ENCODE assay signal across 21 cellular contexts in genomic region chr3:53731934-53732624, GRCh38.
A peak's percentile ranks its signal among the peaks of the same experiment; 100 is the strongest.
DNase-seq lines count a peak whose midpoint lies in the region; ATAC-seq, FAIRE-seq and TF ChIP-seq lines count a peak whose summit lies in the region.
"Had no signal": no experiment of that assay in that cellular context is flagged by ENCODE, and none has a peak within 500 bp of the region (broad histone marks: within the 10 kb centered on the region; RNA-seq: fewer than 3 reads in every experiment).

No MANE protein-coding gene starts in this region.

- no peak for TF ChIP-seq RAD21 in H1 (IDR thresholded peaks at IDR 0.05 in 1 of 2, conservative IDR thresholded peaks at IDR 0.05 in 1 of 2; ENCODE audit: low read depth in 2 of 2, low read length in 2 of 2)

- no peak overlapping the region for H2AK5ac ChIP-seq in H1 (ENCODE audit: low read depth, low read length)

- no peak for FAIRE-seq in H1 (lab: Jason Lieb, UNC)

- peak overlapping the region; percentile 7 for H3K27ac Mint-ChIP-seq in T-helper 2 cell treated with Interferon-gamma antibody and Interleukin-4, amounts not matched to agents 5 μg/mL and 100 μg/mL, for 36 hours
- H3K27ac Mint-ChIP-seq: CD4-positive, alpha-beta memory T cell had no signal

- no peaks in the 10 kb centered on the region for H3K9me3 ChIP-seq in H1 (ENCODE audit: insufficient read depth in 2 of 2, low read depth in 1 of 2, low read length in 1 of 2)
- H3K9me3 ChIP-seq: BLaER1 treated with 17β-estradiol and CSF1 and Interleukin-3, amounts not matched to agents 10 nM and 100 nM; Caco-2; Peyer's patch; SJSA1 had no signal

- H3K4me3 Mint-ChIP-seq in T-helper 2 cell treated with Interferon-gamma antibody and Interleukin-4, amounts not matched to agents 5 μg/mL and 100 μg/mL, for 36 hours, result no peak overlapping the region
- H3K4me3 Mint-ChIP-seq: CD4-positive, alpha-beta memory T cell had no signal

- H3K27ac ChIP-seq in H1 (ENCODE audit: low read depth, low read length) (no peak overlapping the region), coronary artery (no peak overlapping the region)
- H3K27ac ChIP-seq: BLaER1 treated with 17β-estradiol and CSF1 and Interleukin-3, amounts not matched to agents 10 nM and 100 nM; Peyer's patch; SJSA1 had no signal

- peaks cover 21% of the 10 kb centered on the region for H3K27me3 Mint-ChIP-seq in T-helper 2 cell treated with Interferon-gamma antibody and Interleukin-4, amounts not matched to agents 5 μg/mL and 100 μg/mL, for 36 hours (ENCODE audit: low read depth)

- no peaks in the 10 kb centered on the region for H3K36me3 Mint-ChIP-seq in T-helper 2 cell treated with Interferon-gamma antibody and Interleukin-4, amounts not matched to agents 5 μg/mL and 100 μg/mL, for 36 hours (ENCODE audit: low read depth)
- H3K36me3 Mint-ChIP-seq: CD4-positive, alpha-beta memory T cell had no signal

- TF ChIP-seq CTCF in H1 (IDR thresholded peaks at IDR 0.05; ENCODE audit: control extremely low read depth in 1 of 3, insufficient read depth in 1 of 3, low read depth in 1 of 3, low read length in 3 of 3) (no peak), coronary artery (IDR thresholded peaks at IDR 0.05) (no peak)

- CTCF ChIA-PET in H1 (lab: Charles Lee; ENCODE audit: partially characterized antibody), result interaction anchor here (0.9 kb wide), 1 partner anchor 11 kb away, joined by 3 read pairs; no protein-coding TSS in a partner anchor

- H2BK120ac ChIP-seq in H1 (replicated peaks; ENCODE audit: low read depth, low read length), result no peak overlapping the region

- H3K4ac ChIP-seq in H1 (replicated peaks; ENCODE audit: insufficient read length, low read depth, low read length), result no peak overlapping the region

- no peaks in the 10 kb centered on the region for H3K9me3 Mint-ChIP-seq in T-helper 2 cell treated with Interferon-gamma antibody and Interleukin-4, amounts not matched to agents 5 μg/mL and 100 μg/mL, for 36 hours
- H3K9me3 Mint-ChIP-seq: CD4-positive, alpha-beta memory T cell had no signal

- H3K36me3 ChIP-seq in H1 (ENCODE audit: control insufficient read depth in 2 of 4, insufficient read depth in 4 of 4, low read length in 3 of 4), result no peaks in the 10 kb centered on the region
- H3K36me3 ChIP-seq: BLaER1 treated with 17β-estradiol and CSF1 and Interleukin-3, amounts not matched to agents 10 nM and 100 nM; SJSA1 had no signal

- peak overlapping the region; percentile 22; the same call in 1 of the 2 replicates for H2BK15ac ChIP-seq in H1 (ENCODE audit: low read length)

- H2BK20ac ChIP-seq in H1 (ENCODE audit: low read length), result no peak overlapping the region

- H2AFZ ChIP-seq in H1 (ENCODE audit: low read length), result no peak overlapping the region

- H3K56ac ChIP-seq in H1 (replicated peaks; ENCODE audit: insufficient read length, low read depth, low read length), result no peak overlapping the region

- H3K23me2 ChIP-seq in H1 (ENCODE audit: low read depth, low read length), result no peaks in the 10 kb centered on the region

- H3K23ac ChIP-seq in H1 (ENCODE audit: insufficient read length), result no peak overlapping the region

- ATAC-seq in GM21786 (IDR thresholded peaks at IDR 0.05; ENCODE audit: unreplicated experiment), result peak; percentile 51
- no peak for ATAC-seq in SK-N-SH treated with all-trans-retinoic acid at 6 μM for 48 hours

- no peaks in the 10 kb centered on the region for H3K79me1 ChIP-seq in H1 (ENCODE audit: low read depth, low read length)

- TF ChIP-seq POLR2A in H1 (IDR thresholded peaks at IDR 0.05; ENCODE audit: control extremely low read depth in 1 of 2, low read depth in 2 of 2, low read length in 2 of 2), result no peak

- POLR2A ChIA-PET in H1 (lab: Charles Lee; ENCODE audit: partially characterized antibody), result no interaction called here

- no peak overlapping the region for H4K8ac ChIP-seq in H1 (ENCODE audit: extremely low read depth, insufficient read depth, low read length)

- no peaks in the 10 kb centered on the region for H3K79me2 ChIP-seq in H1 (ENCODE audit: control insufficient read depth in 1 of 2, insufficient read depth in 2 of 2, low read length in 2 of 2)

- H3K4me1 Mint-ChIP-seq in T-helper 2 cell treated with Interferon-gamma antibody and Interleukin-4, amounts not matched to agents 5 μg/mL and 100 μg/mL, for 36 hours (ENCODE audit: low read depth), result peaks cover 48% of the 10 kb centered on the region
- H3K4me1 Mint-ChIP-seq: CD4-positive, alpha-beta memory T cell had no signal

- no peak for TF ChIP-seq EP300 in H1 (IDR thresholded peaks at IDR 0.05; ENCODE audit: borderline replicate concordance in 1 of 2, low read depth in 2 of 2, low read length in 2 of 2)

- WGBS in H1 (ENCODE audit: extremely low coverage in 1 of 2, insufficient coverage in 1 of 2, insufficient read length in 1 of 2, insufficient replicate concordance in 2 of 2, low coverage in 1 of 2, low lambda C conversion rate in 2 of 2, missing lambda C conversion rate in 1 of 2), 2 experiments, result 90% methylated on average over 16 of the region's 16 CpGs; no CpG with 5 or more reads in 1 of the 2 experiments

- no peak for DNase-seq in T-helper 2 cell treated with Interferon-gamma antibody and Interleukin-4, amounts not matched to agents 5 μg/mL and 100 μg/mL, for 36 hours (ENCODE audit: low spot score)
- DNase-seq in T-helper 2 cell, result no peak
- DNase-seq in H1 (ENCODE audit: low read depth in 1 of 2, low spot score in 2 of 2), result no peak
- DNase-seq in coronary artery (ENCODE audit: low spot score), result no peak
- DNase-seq in NK-92 (lab: John Stamatoyannopoulos, UW; ENCODE audit: unreplicated experiment), result no peak
- DNase-seq: 8988T; Caco-2; CD4-positive, alpha-beta memory T cell; DMS 273 treated with DMSO at 0.1 percent for 48 hours; DMS79 treated with DMSO at 0.1 percent for 48 hours; KG1; NCI-H1105; NCI-H146; NCI-H2029; NCI-H2227 treated with DMSO at 0.1 percent for 48 hours; NCI-H510A; Peyer's patch had no signal

- H3K4me2 ChIP-seq in H1 (ENCODE audit: insufficient read depth in 1 of 2, low read depth in 2 of 2, low read length in 2 of 2), result no peak overlapping the region
- H3K4me2 ChIP-seq: BLaER1 treated with 17β-estradiol and CSF1 and Interleukin-3, amounts not matched to agents 10 nM and 100 nM had no signal

- H4K5ac ChIP-seq in H1 (ENCODE audit: insufficient read length, low read depth, low read length), result no peak overlapping the region

- H4K20me1 ChIP-seq in H1 (replicated peaks in 1 of 2; ENCODE audit: control insufficient read depth in 1 of 2, insufficient read depth in 2 of 2, low read length in 2 of 2), result no peaks in the 10 kb centered on the region
- H4K20me1 ChIP-seq: BLaER1 treated with 17β-estradiol and CSF1 and Interleukin-3, amounts not matched to agents 10 nM and 100 nM had no signal

- no peak overlapping the region for H4K91ac ChIP-seq in H1 (replicated peaks; ENCODE audit: insufficient read length, low read length)

- no peak overlapping the region for H3K4me3 ChIP-seq in H1 (ENCODE audit: extremely low read depth in 1 of 4, insufficient read depth in 2 of 4, low read depth in 3 of 4, low read length in 4 of 4)
- no peak overlapping the region for H3K4me3 ChIP-seq in coronary artery
- H3K4me3 ChIP-seq: BLaER1 treated with 17β-estradiol and CSF1 and Interleukin-3, amounts not matched to agents 10 nM and 100 nM; Peyer's patch; SJSA1 had no signal

- no peak overlapping the region for H3K18ac ChIP-seq in H1 (ENCODE audit: extremely low read depth, low read length)

- no peaks in the 10 kb centered on the region for H3K27me3 ChIP-seq in H1 (replicated peaks in 1 of 4; ENCODE audit: control insufficient read depth in 3 of 4, extremely low read depth in 1 of 4, insufficient read depth in 3 of 4, low read length in 3 of 4)
- H3K27me3 ChIP-seq: BLaER1 treated with 17β-estradiol and CSF1 and Interleukin-3, amounts not matched to agents 10 nM and 100 nM; Peyer's patch; SJSA1 had no signal

- no peaks in the 10 kb centered on the region; a peak in 1 of 7 replicates for H3K4me1 ChIP-seq in H1 (replicated peaks in 1 of 4; ENCODE audit: control insufficient read depth in 3 of 4, insufficient read depth in 4 of 4, low read length in 3 of 4)
- H3K4me1 ChIP-seq: Caco-2, Peyer's patch, SJSA1 had no signal

- H3K14ac ChIP-seq in H1 (ENCODE audit: insufficient read length), result no peak overlapping the region

- no peak overlapping the region for H2BK12ac ChIP-seq in H1 (ENCODE audit: low read depth, low read length)

- no peak overlapping the region for H3K9ac ChIP-seq in H1 (replicated peaks in 1 of 4; ENCODE audit: extremely low read depth in 1 of 4, low read depth in 3 of 4, low read length in 3 of 4)
- H3K9ac ChIP-seq: BLaER1 treated with 17β-estradiol and CSF1 and Interleukin-3, amounts not matched to agents 10 nM and 100 nM had no signal

- H2BK5ac ChIP-seq in H1 (ENCODE audit: low read depth, low read length), result no peak overlapping the region

TF ChIP-seq in H1, 55 proteins besides CTCF, POLR2A, EP300 and RAD21 (continues in another document):
- TF ChIP-seq CBX8 (IDR thresholded peaks at IDR 0.05; ENCODE audit: borderline replicate concordance, low read depth, low read length) (no peak), TAF7 (optimal IDR thresholded peaks at IDR 0.05; ENCODE audit: borderline replicate concordance, low read depth, low read length) (no peak), ZNF274 (IDR thresholded peaks at IDR 0.05; ENCODE audit: borderline replicate concordance, extremely low read depth, low read length) (no peak), CREB1 (IDR thresholded peaks at IDR 0.05) (no peak), JUN (IDR thresholded peaks at IDR 0.05; ENCODE audit: low read depth, low read length) (no peak), HDAC6 (IDR thresholded peaks at IDR 0.05; ENCODE audit: low read depth, low read length) (no peak), GABPA (IDR thresholded peaks at IDR 0.05; ENCODE audit: borderline replicate concordance, insufficient read depth, low read length) (no peak), TBP (IDR thresholded peaks at IDR 0.05; ENCODE audit: low read depth, low read length) (no peak), PHF8 (conservative IDR thresholded peaks at IDR 0.05; ENCODE audit: low read depth, low read length) (no peak), ASH2L (IDR thresholded peaks at IDR 0.05; ENCODE audit: low read length) (no peak)

TF ChIP-seq in SK-N-SH treated with all-trans-retinoic acid at 6 μM for 48 hours, 23 proteins besides CTCF, POLR2A, EP300 and RAD21 (continues in another document):
- TF ChIP-seq CSRNP3 (CRISPR knock-in tag; IDR thresholded peaks at IDR 0.05), result no peak
- TF ChIP-seq SNAI2 (CRISPR knock-in tag; IDR thresholded peaks at IDR 0.05), result no peak
- no peak for TF ChIP-seq TCF4 (CRISPR knock-in tag; IDR thresholded peaks at IDR 0.05; ENCODE audit: borderline replicate concordance)
- no peak for TF ChIP-seq ZC3H10 (CRISPR knock-in tag; IDR thresholded peaks at IDR 0.05)
